ENCODE assay signal across 19 cellular contexts in genomic region chr1:91764471-91765115, GRCh38.
DNase-seq lines count a peak whose midpoint lies in the region; ATAC-seq, FAIRE-seq and TF ChIP-seq lines count a peak whose summit lies in the region.
"Had no signal": no experiment of that assay in that cellular context is flagged by ENCODE, and none has a peak within 500 bp of the region (broad histone marks: within the 10 kb centered on the region; RNA-seq: fewer than 3 reads in every experiment).

No MANE protein-coding gene starts in this region.

- no peak for FAIRE-seq in astrocyte (lab: Jason Lieb, UNC)
- FAIRE-seq: HTR-8/SVneo had no signal

- H3K27ac Mint-ChIP-seq in GM23338 (no peak overlapping the region; the same call in 1 of the 2 replicates), astrocyte (ENCODE audit: unreplicated experiment) (peak overlapping the region; percentile 21), neural crest cell (ENCODE audit: unreplicated experiment) (peak overlapping the region; percentile 76)
- H3K27ac Mint-ChIP-seq: activated CD8-positive, alpha-beta T cell treated with anti-CD3 and anti-CD28 coated beads, Interleukin-2, amount 10 ng/mL, durations not matched to agents 7 days and 5 days; activated naive CD8-positive, alpha-beta T cell treated with anti-CD3 and anti-CD28 coated beads, Interleukin-2, amount 50 U/mL, for 24 hours had no signal

- H3K27me3 ChIP-seq in GM23338 (ENCODE audit: insufficient read depth) (no peaks in the 10 kb centered on the region), astrocyte (ENCODE audit: insufficient read depth, low read length) (no peaks in the 10 kb centered on the region)
- H3K27me3 ChIP-seq: cardiac muscle cell, neutrophil had no signal

- no peak overlapping the region for H3K4me2 ChIP-seq in GM23338
- no peak overlapping the region for H3K4me2 ChIP-seq in astrocyte (ENCODE audit: low read length)

- no peak overlapping the region for H3K9ac ChIP-seq in astrocyte (ENCODE audit: low read length)

- H3K9me3 Mint-ChIP-seq in GM23338 (no peaks in the 10 kb centered on the region), astrocyte (ENCODE audit: unreplicated experiment) (no peaks in the 10 kb centered on the region), neural crest cell (no peaks in the 10 kb centered on the region)
- H3K9me3 Mint-ChIP-seq: activated naive CD8-positive, alpha-beta T cell treated with anti-CD3 and anti-CD28 coated beads, Interleukin-2, amount 50 U/mL, for 24 hours had no signal

- no peak overlapping the region; the same call in 1 of the 2 replicates for H2AFZ ChIP-seq in GM23338
- H2AFZ ChIP-seq in astrocyte (ENCODE audit: low read depth, low read length): no peak overlapping the region

- DNase-seq in GM23338 (ENCODE audit: low spot score) (peak; percentile 67), astrocyte (ENCODE audit: low read depth) (no peak), iPS-NIHi11 (ENCODE audit: low spot score) (peak; percentile 65), neural crest cell (ENCODE audit: low read depth, low spot score) (peak; percentile 22), pons (ENCODE audit: low spot score) (no peak), foreskin melanocyte (no peak)
- DNase-seq: activated CD8-positive, alpha-beta T cell treated with anti-CD3 and anti-CD28 coated beads, Interleukin-2, amount 10 ng/mL, durations not matched to agents 7 days and 5 days; activated naive CD8-positive, alpha-beta T cell treated with anti-CD3 and anti-CD28 coated beads, Interleukin-2, amount 50 U/mL, for 24 hours; foreskin fibroblast; NCI-H1436 treated with DMSO at 0.1 percent for 48 hours; NCI-H226; Right ventricle myocardium superior; T-helper 1 cell had no signal

- H3K27me3 Mint-ChIP-seq in GM23338 (ENCODE audit: insufficient read depth, low read depth, poor library complexity) (peaks cover 6% of the 10 kb centered on the region), astrocyte (ENCODE audit: low read depth, unreplicated experiment) (peaks cover 6% of the 10 kb centered on the region), neural crest cell (ENCODE audit: low read depth) (no peaks in the 10 kb centered on the region)
- H3K27me3 Mint-ChIP-seq: activated naive CD8-positive, alpha-beta T cell treated with anti-CD3 and anti-CD28 coated beads, Interleukin-2, amount 50 U/mL, for 24 hours had no signal

- H3K36me3 Mint-ChIP-seq in GM23338 (ENCODE audit: low read depth): no peaks in the 10 kb centered on the region
- H3K36me3 Mint-ChIP-seq in astrocyte (ENCODE audit: low read depth, unreplicated experiment): no peaks in the 10 kb centered on the region
- H3K36me3 Mint-ChIP-seq in neural crest cell (ENCODE audit: low read depth): peaks cover 3% of the 10 kb centered on the region

- H3K4me3 Mint-ChIP-seq in GM23338 (no peak overlapping the region), astrocyte (ENCODE audit: unreplicated experiment) (no peak overlapping the region), neural crest cell (peak overlapping the region; percentile 63)
- H3K4me3 Mint-ChIP-seq: activated CD8-positive, alpha-beta T cell treated with anti-CD3 and anti-CD28 coated beads, Interleukin-2, amount 10 ng/mL, durations not matched to agents 7 days and 5 days had no signal

- no peaks in the 10 kb centered on the region for H3K9me2 ChIP-seq in GM23338 (ENCODE audit: insufficient read depth)

- no peaks in the 10 kb centered on the region for H4K20me1 ChIP-seq in GM23338 (replicated peaks; ENCODE audit: insufficient read depth)
- H4K20me1 ChIP-seq in astrocyte (ENCODE audit: insufficient read depth, low read length): no peaks in the 10 kb centered on the region

- H3F3A ChIP-seq in GM23338 (replicated peaks; ENCODE audit: low read depth): no peaks in the 10 kb centered on the region

- H3K4me1 ChIP-seq in GM23338 (ENCODE audit: insufficient read depth) (no peaks in the 10 kb centered on the region), astrocyte (ENCODE audit: insufficient read depth, low read length) (peaks cover 5% of the 10 kb centered on the region)

- ATAC-seq in GM23338 (peak; percentile 99), HG03378 (IDR thresholded peaks at IDR 0.05; ENCODE audit: unreplicated experiment) (no peak), HG03460 (IDR thresholded peaks at IDR 0.05; ENCODE audit: unreplicated experiment) (no peak)
- ATAC-seq: activated CD8-positive, alpha-beta T cell treated with anti-CD3 and anti-CD28 coated beads, Interleukin-2, amount 10 ng/mL, durations not matched to agents 7 days and 5 days; activated naive CD8-positive, alpha-beta T cell treated with anti-CD3 and anti-CD28 coated beads, Interleukin-2, amount 50 U/mL, for 24 hours; right cardiac atrium had no signal

- TF ChIP-seq CTCF in GM23338 (conservative IDR thresholded peaks at IDR 0.05; ENCODE audit: low read depth in 2 of 2): peak; percentile 37 to 69; a peak in 3 of 4 replicates
- TF ChIP-seq CTCF in astrocyte (IDR thresholded peaks at IDR 0.05; ENCODE audit: insufficient read depth, low read depth, low read length): no peak
- TF ChIP-seq CTCF in neural crest cell (conservative IDR thresholded peaks at IDR 0.05): no peak

- H3K27ac ChIP-seq in GM23338 (ENCODE audit: low read depth): no peak overlapping the region
- H3K27ac ChIP-seq in astrocyte (ENCODE audit: low read depth, low read length): no peak overlapping the region
- H3K27ac ChIP-seq: cardiac muscle cell, neutrophil had no signal

- H3K4me3 ChIP-seq in GM23338 (no peak overlapping the region), astrocyte (ENCODE audit: insufficient read depth, low read depth, low read length) (no peak overlapping the region)
- H3K4me3 ChIP-seq: cardiac muscle cell had no signal

- H3K9me3 ChIP-seq in astrocyte (ENCODE audit: insufficient read depth, low read depth, low read length): no peaks in the 10 kb centered on the region
- H3K9me3 ChIP-seq: neutrophil had no signal

- peaks cover 19% of the 10 kb centered on the region for H3K4me1 Mint-ChIP-seq in GM23338
- peaks cover 15% of the 10 kb centered on the region for H3K4me1 Mint-ChIP-seq in astrocyte (ENCODE audit: low read depth, unreplicated experiment)
- peaks cover 58% of the 10 kb centered on the region for H3K4me1 Mint-ChIP-seq in neural crest cell

- H3K79me2 ChIP-seq in GM23338 (replicated peaks; ENCODE audit: insufficient read depth) (no peaks in the 10 kb centered on the region), astrocyte (ENCODE audit: insufficient read depth, low read length) (no peaks in the 10 kb centered on the region)

- H3K36me3 ChIP-seq in GM23338 (ENCODE audit: insufficient read depth): no peaks in the 10 kb centered on the region
- H3K36me3 ChIP-seq in astrocyte (ENCODE audit: insufficient read depth, low read length): no peaks in the 10 kb centered on the region
- H3K36me3 ChIP-seq: cardiac muscle cell, neutrophil had no signal

TF ChIP-seq in GM23338, 12 proteins besides CTCF, POLR2A, EP300 and RAD21 (continues in another document):
- TF ChIP-seq NANOG (IDR thresholded peaks at IDR 0.05; ENCODE audit: borderline replicate concordance): no peak
- no peak for TF ChIP-seq STAT1 (IDR thresholded peaks at IDR 0.05; ENCODE audit: unreplicated experiment)
- no peak for TF ChIP-seq EZH2 (IDR thresholded peaks at IDR 0.05; ENCODE audit: low read depth, unreplicated experiment)
- TF ChIP-seq POLR2AphosphoS5 (IDR thresholded peaks at IDR 0.05; ENCODE audit: low read depth): no peak
- TF ChIP-seq, protein P1, sequence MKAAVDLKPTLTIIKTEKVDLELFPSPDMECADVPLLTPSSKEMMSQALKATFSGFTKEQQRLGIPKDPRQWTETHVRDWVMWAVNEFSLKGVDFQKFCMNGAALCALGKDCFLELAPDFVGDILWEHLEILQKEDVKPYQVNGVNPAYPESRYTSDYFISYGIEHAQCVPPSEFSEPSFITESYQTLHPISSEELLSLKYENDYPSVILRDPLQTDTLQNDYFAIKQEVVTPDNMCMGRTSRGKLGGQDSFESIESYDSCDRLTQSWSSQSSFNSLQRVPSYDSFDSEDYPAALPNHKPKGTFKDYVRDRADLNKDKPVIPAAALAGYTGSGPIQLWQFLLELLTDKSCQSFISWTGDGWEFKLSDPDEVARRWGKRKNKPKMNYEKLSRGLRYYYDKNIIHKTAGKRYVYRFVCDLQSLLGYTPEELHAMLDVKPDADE (IDR thresholded peaks at IDR 0.05): no peak
- TF ChIP-seq, protein P2, sequence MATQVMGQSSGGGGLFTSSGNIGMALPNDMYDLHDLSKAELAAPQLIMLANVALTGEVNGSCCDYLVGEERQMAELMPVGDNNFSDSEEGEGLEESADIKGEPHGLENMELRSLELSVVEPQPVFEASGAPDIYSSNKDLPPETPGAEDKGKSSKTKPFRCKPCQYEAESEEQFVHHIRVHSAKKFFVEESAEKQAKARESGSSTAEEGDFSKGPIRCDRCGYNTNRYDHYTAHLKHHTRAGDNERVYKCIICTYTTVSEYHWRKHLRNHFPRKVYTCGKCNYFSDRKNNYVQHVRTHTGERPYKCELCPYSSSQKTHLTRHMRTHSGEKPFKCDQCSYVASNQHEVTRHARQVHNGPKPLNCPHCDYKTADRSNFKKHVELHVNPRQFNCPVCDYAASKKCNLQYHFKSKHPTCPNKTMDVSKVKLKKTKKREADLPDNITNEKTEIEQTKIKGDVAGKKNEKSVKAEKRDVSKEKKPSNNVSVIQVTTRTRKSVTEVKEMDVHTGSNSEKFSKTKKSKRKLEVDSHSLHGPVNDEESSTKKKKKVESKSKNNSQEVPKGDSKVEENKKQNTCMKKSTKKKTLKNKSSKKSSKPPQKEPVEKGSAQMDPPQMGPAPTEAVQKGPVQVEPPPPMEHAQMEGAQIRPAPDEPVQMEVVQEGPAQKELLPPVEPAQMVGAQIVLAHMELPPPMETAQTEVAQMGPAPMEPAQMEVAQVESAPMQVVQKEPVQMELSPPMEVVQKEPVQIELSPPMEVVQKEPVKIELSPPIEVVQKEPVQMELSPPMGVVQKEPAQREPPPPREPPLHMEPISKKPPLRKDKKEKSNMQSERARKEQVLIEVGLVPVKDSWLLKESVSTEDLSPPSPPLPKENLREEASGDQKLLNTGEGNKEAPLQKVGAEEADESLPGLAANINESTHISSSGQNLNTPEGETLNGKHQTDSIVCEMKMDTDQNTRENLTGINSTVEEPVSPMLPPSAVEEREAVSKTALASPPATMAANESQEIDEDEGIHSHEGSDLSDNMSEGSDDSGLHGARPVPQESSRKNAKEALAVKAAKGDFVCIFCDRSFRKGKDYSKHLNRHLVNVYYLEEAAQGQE (IDR thresholded peaks at IDR 0.05; ENCODE audit: unreplicated experiment): no peak

Comparison
In these comparisons a context has a peak if more than half of its experiments do, and no peak if none do; other contexts are left out.
1. DNase-seq: peak in GM23338 (single experiment), iPS-NIHi11 (single experiment) and neural crest cell (single experiment); none in astrocyte (single experiment), pons (single experiment) and foreskin melanocyte (single experiment).
2. CTCF ChIP-seq: peak in GM23338 (2 of 2); none in astrocyte (single experiment) and neural crest cell (single experiment).